Comparison of ENCODE assay signal across 1 cellular context in genomic region chr11:68457898-68458249, GRCh38.
A peak's percentile ranks its signal among the peaks of the same experiment; 100 is the strongest.
TF ChIP-seq lines count a peak whose summit lies in the region.

No MANE protein-coding gene starts in this region.

TF ChIP-seq in HepG2, 621 proteins besides CTCF, POLR2A, EP300 and RAD21 (continued from another document and continues in another):
- TF ChIP-seq ZBTB46 (CRISPR knock-in tag; IDR thresholded peaks at IDR 0.05; ENCODE audit: borderline replicate concordance) = no peak
- no peak for TF ChIP-seq ZKSCAN1 (IDR thresholded peaks at IDR 0.05; ENCODE audit: low read length)
- no peak for TF ChIP-seq HNF1B (CRISPR knock-in tag; IDR thresholded peaks at IDR 0.05)
- TF ChIP-seq KLF6 (CRISPR knock-in tag; IDR thresholded peaks at IDR 0.05) = no peak
- no peak for TF ChIP-seq ZNF878 (CRISPR knock-in tag; IDR thresholded peaks at IDR 0.05)
- no peak for TF ChIP-seq PRDM4 (CRISPR knock-in tag; IDR thresholded peaks at IDR 0.05; ENCODE audit: borderline replicate concordance)
- TF ChIP-seq ZBTB49 (CRISPR knock-in tag; IDR thresholded peaks at IDR 0.05; ENCODE audit: borderline replicate concordance) = no peak
- no peak for TF ChIP-seq TAF15 (IDR thresholded peaks at IDR 0.05; ENCODE audit: low read depth, low read length, poor library complexity, severe bottlenecking)
- no peak for TF ChIP-seq AGO2 (optimal IDR thresholded peaks at IDR 0.05; ENCODE audit: low read depth, low read length)
- peak; percentile 19 for TF ChIP-seq ZEB1 (IDR thresholded peaks at IDR 0.05; ENCODE audit: insufficient replicate concordance, low read depth)
- TF ChIP-seq HMG20B (CRISPR knock-in tag; conservative IDR thresholded peaks at IDR 0.05) = no peak
- TF ChIP-seq ZFP41 (CRISPR knock-in tag; IDR thresholded peaks at IDR 0.05; ENCODE audit: borderline replicate concordance) = no peak
- TF ChIP-seq ZBTB38 (CRISPR knock-in tag; IDR thresholded peaks at IDR 0.05) = 0 out of 2 replicates have a peak, but pooled peaks have one; percentile 21
- no peak for TF ChIP-seq FOXJ3 (CRISPR knock-in tag; IDR thresholded peaks at IDR 0.05; ENCODE audit: borderline replicate concordance)
- no peak for TF ChIP-seq HCFC1 (IDR thresholded peaks at IDR 0.05; ENCODE audit: low read depth, low read length)
- no peak for TF ChIP-seq POLR2AphosphoS2 (IDR thresholded peaks at IDR 0.05; ENCODE audit: low read depth, low read length)
- TF ChIP-seq ZNF34 (CRISPR knock-in tag; IDR thresholded peaks at IDR 0.05; ENCODE audit: borderline replicate concordance) = no peak
- TF ChIP-seq ZNF484 (CRISPR knock-in tag; IDR thresholded peaks at IDR 0.05; ENCODE audit: borderline replicate concordance, low read depth) = no peak
- no peak for TF ChIP-seq PHF20 (CRISPR knock-in tag; IDR thresholded peaks at IDR 0.05)
- no peak for TF ChIP-seq TCF7 (IDR thresholded peaks at IDR 0.05; ENCODE audit: low read depth)
- no peak for TF ChIP-seq MAFG (CRISPR knock-in tag; IDR thresholded peaks at IDR 0.05)
- no peak for TF ChIP-seq ZSCAN29 (CRISPR knock-in tag; conservative IDR thresholded peaks at IDR 0.05)
- TF ChIP-seq HNF4A (CRISPR knock-in tag; IDR thresholded peaks at IDR 0.05) = no peak
- TF ChIP-seq HIC2 (CRISPR knock-in tag; IDR thresholded peaks at IDR 0.05; ENCODE audit: low read depth) = no peak
- TF ChIP-seq ZNF224 (CRISPR knock-in tag; IDR thresholded peaks at IDR 0.05) = no peak
- 0 out of 2 replicates have a peak, but pooled peaks have one; percentile 25 for TF ChIP-seq SAP130 (CRISPR knock-in tag; IDR thresholded peaks at IDR 0.05; ENCODE audit: low read depth)
- no peak for TF ChIP-seq ZNF777 (CRISPR knock-in tag; IDR thresholded peaks at IDR 0.05)
- no peak for TF ChIP-seq AHR (CRISPR knock-in tag; IDR thresholded peaks at IDR 0.05)
- TF ChIP-seq EZH2 (conservative IDR thresholded peaks at IDR 0.05; ENCODE audit: low read depth, low read length) = no peak
- no peak for TF ChIP-seq TOPORS (CRISPR knock-in tag; IDR thresholded peaks at IDR 0.05)
- TF ChIP-seq CEBPZ (IDR thresholded peaks at IDR 0.05; ENCODE audit: low read length) = no peak
- TF ChIP-seq ZNF792 (CRISPR knock-in tag; IDR thresholded peaks at IDR 0.05) = no peak; the same call in 1 of the 2 replicates
- TF ChIP-seq JDP2 (CRISPR knock-in tag; IDR thresholded peaks at IDR 0.05; ENCODE audit: borderline replicate concordance) = no peak
- no peak for TF ChIP-seq POLR2G (IDR thresholded peaks at IDR 0.05; ENCODE audit: low read depth, low read length)
- TF ChIP-seq SOX13 (IDR thresholded peaks at IDR 0.05) = no peak
- TF ChIP-seq SOX13 (CRISPR knock-in tag; conservative IDR thresholded peaks at IDR 0.05 in 1 of 2, IDR thresholded peaks at IDR 0.05 in 1 of 2) = no peak
- no peak for TF ChIP-seq KLF16 (CRISPR knock-in tag; IDR thresholded peaks at IDR 0.05)
- TF ChIP-seq REST (IDR thresholded peaks at IDR 0.05; ENCODE audit: borderline replicate concordance in 1 of 2, low read depth in 1 of 2, low read length in 2 of 2) = no peak
- no peak for TF ChIP-seq ZNF513 (CRISPR knock-in tag; conservative IDR thresholded peaks at IDR 0.05)
- no peak for TF ChIP-seq ADNP (CRISPR knock-in tag; IDR thresholded peaks at IDR 0.05)
- TF ChIP-seq ZNF180 (CRISPR knock-in tag; IDR thresholded peaks at IDR 0.05; ENCODE audit: borderline replicate concordance, low read depth) = no peak
